Comparison of ENCODE assay signal across 1 cellular context in the genomic region with DNA sequence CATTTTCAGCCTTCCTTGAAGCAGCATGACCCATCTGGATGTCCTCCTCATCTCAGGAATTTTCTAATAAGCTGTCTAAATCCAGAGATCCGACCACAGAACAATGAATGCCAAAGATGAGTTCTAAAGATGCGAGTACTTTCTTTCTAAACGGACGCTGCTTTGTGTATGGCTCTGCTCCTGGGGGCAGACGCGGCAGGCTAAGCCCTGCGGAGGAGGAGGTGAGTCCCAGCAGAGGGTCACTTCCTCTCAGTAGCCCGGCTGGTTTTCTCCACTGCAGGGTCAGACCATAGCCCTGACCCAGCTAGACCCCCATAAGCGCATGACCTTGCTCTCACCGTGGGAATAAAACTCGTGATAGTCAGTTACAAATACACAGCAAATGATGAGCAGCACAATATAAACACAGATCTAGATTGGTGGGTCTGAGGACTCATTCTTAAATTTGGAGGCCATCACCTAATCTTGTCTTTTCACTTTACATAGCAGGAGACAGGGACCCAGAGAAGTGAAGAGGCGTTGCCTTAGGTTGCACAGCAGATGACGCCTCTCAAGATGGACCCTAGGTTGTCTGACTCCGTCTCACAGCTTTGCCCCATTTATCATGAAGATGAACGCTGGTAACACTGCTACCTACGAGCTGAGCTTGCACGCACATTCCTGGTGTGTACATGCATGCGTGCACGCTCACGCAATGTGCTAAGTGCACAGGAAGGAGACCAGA.
TF ChIP-seq lines count a peak whose summit lies in the region.

No MANE protein-coding gene starts in this region.

TF ChIP-seq in H1, 55 proteins besides CTCF, POLR2A, EP300 and RAD21:
- no peak for TF ChIP-seq CBX5 (IDR thresholded peaks at IDR 0.05; ENCODE audit: low read depth, low read length)
- TF ChIP-seq GABPA (IDR thresholded peaks at IDR 0.05; ENCODE audit: borderline replicate concordance, insufficient read depth, low read length), result no peak
- no peak for TF ChIP-seq HDAC6 (IDR thresholded peaks at IDR 0.05; ENCODE audit: low read depth, low read length)
- no peak for TF ChIP-seq KDM4A (IDR thresholded peaks at IDR 0.05; ENCODE audit: low read depth, low read length, severe bottlenecking)
- no peak for TF ChIP-seq TAF1 (IDR thresholded peaks at IDR 0.05; ENCODE audit: low read depth, low read length)
- TF ChIP-seq SAP30 (IDR thresholded peaks at IDR 0.05; ENCODE audit: insufficient read depth, insufficient replicate concordance, low read length), result no peak
- TF ChIP-seq SP1 (IDR thresholded peaks at IDR 0.05; ENCODE audit: low read depth, low read length), result no peak
TF ChIP-seq in H1: peak in this region for 0.
